Comparison of ENCODE assay signal across 13 cellular contexts in the genomic region with DNA sequence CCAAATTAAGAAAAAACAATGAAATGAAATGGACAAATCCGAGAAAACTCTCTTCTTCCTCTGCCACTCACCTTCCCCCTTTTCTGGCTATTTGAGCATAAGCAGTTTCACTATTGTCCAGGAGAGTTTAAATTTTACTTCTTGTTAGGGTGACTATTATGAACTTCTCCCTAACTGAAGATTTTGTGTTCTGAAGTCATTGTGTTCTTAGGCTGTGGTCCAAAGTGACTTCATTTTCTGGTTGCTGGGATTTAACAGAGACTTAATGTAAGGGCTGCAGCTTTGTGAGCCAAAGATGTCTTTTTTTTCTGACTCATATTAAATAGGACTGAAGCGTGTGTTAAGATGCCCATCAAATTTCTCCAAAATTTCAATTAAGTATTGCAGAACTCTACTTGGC. TPM values are rescaled to one million over a fixed set of nuclear protein-coding genes. Genes with fewer than 3 reads are reported as not detected.
DNase-seq lines count a peak whose midpoint lies in the region; ATAC-seq, FAIRE-seq and TF ChIP-seq lines count a peak whose summit lies in the region.
"Had no signal": no experiment of that assay in that cellular context is flagged by ENCODE, and none has a peak within 500 bp of the region (broad histone marks: within the 10 kb centered on the region; RNA-seq: fewer than 3 reads in every experiment).

No MANE protein-coding gene starts in this region.

- intact Hi-C loops in activated CD8-positive, alpha-beta T cell treated with anti-CD3 and anti-CD28 coated beads for 36 hours (cut with micrococcal nuclease), result no loop called here
- intact Hi-C loops in HepG2 (cut with micrococcal nuclease; ENCODE audit: unreplicated experiment), result no loop called here

- no peaks in the 10 kb centered on the region for H3K4me1 Mint-ChIP-seq in activated CD8-positive, alpha-beta T cell treated with anti-CD3 and anti-CD28 coated beads for 36 hours (ENCODE audit: low read depth)

- TF ChIP-seq POLR2A in suprapubic skin (IDR thresholded peaks at IDR 0.05), result no peak
- TF ChIP-seq POLR2A in HepG2 (IDR thresholded peaks at IDR 0.05; ENCODE audit: insufficient read depth in 1 of 2, low read depth in 2 of 2, low read length in 2 of 2), result no peak

- H3K27me3 Mint-ChIP-seq in activated CD8-positive, alpha-beta T cell treated with anti-CD3 and anti-CD28 coated beads for 36 hours, result no peaks in the 10 kb centered on the region

- H3K79me2 ChIP-seq in HepG2 (ENCODE audit: insufficient read depth, low read length), result no peaks in the 10 kb centered on the region

- DNase-seq in HS-27A (ENCODE audit: low read depth) (peak; percentile 85), T47D (ENCODE audit: low read depth in 1 of 2, low spot score in 1 of 2) (peak; percentile 30 to 45), kidney epithelial cell (ENCODE audit: low read depth) (peak; percentile 90), suprapubic skin (ENCODE audit: low spot score in 2 of 2) (no peak), HepG2 (ENCODE audit: low spot score) (no peak)
- DNase-seq in activated CD8-positive, alpha-beta T cell treated with anti-CD3 and anti-CD28 coated beads for 36 hours, result no peak
- DNase-seq: activated CD4-positive, alpha-beta memory T cell treated with anti-CD3 and anti-CD28 coated beads for 36 hours; caudate nucleus; NCI-H1092; Peyer's patch; stimulated activated naive CD8-positive, alpha-beta T cell treated with anti-CD3 and anti-CD28 coated beads, Interleukin-15, Interleukin-2, amounts not matched to agents 100 U/mL and 50 U/mL, for 24 hours had no signal

- H3K4me2 ChIP-seq in HepG2 (ENCODE audit: low read depth, low read length), result no peak overlapping the region

- no peak for TF ChIP-seq RAD21 in HepG2 (CRISPR knock-in tag; IDR thresholded peaks at IDR 0.05)

- BruUV-seq in HepG2 (replicated peaks; lab: Mats Ljungman, UMichigan), result no TSS peak

- TF ChIP-seq CTCF in kidney epithelial cell (IDR thresholded peaks at IDR 0.05; ENCODE audit: insufficient read depth, low read length, poor library complexity, severe bottlenecking), result no peak
- no peak for TF ChIP-seq CTCF in suprapubic skin (IDR thresholded peaks at IDR 0.05)
- no peak for TF ChIP-seq CTCF in activated CD8-positive, alpha-beta T cell treated with anti-CD3 and anti-CD28 coated beads for 36 hours (IDR thresholded peaks at IDR 0.05)
- TF ChIP-seq CTCF in HepG2 (CRISPR knock-in tag; IDR thresholded peaks at IDR 0.05), result no peak

- no peaks in the 10 kb centered on the region for H3K27me3 ChIP-seq in kidney epithelial cell (ENCODE audit: control insufficient read depth, insufficient read depth, low read length)
- H3K27me3 ChIP-seq in suprapubic skin, result no peaks in the 10 kb centered on the region
- peaks cover 0 to 11% of the 10 kb centered on the region in 2 experiments; a peak in 1 of 5 replicates for H3K27me3 ChIP-seq in HepG2 (ENCODE audit: control insufficient read depth in 1 of 2, insufficient read depth in 2 of 2, low read length in 2 of 2)
- H3K27me3 ChIP-seq: Peyer's patch had no signal

- CTCF ChIA-PET in activated CD8-positive, alpha-beta T cell treated with anti-CD3 and anti-CD28 coated beads for 36 hours (lab: Charles Lee), result interaction anchor here (1.1 kb wide), 1 partner anchor 61 kb away, joined by 3 read pairs; no protein-coding TSS in a partner anchor
- CTCF ChIA-PET in HepG2 (lab: Yijun Ruan, JAX; ENCODE audit: low intra/inter-chr PET ratio, low total read pairs), result no interaction called here

- POLR2A ChIA-PET in activated CD8-positive, alpha-beta T cell treated with anti-CD3 and anti-CD28 coated beads for 36 hours (lab: Charles Lee), result no interaction called here
- POLR2A ChIA-PET in HepG2 (lab: Yijun Ruan, JAX), result no interaction called here

- no peak for TF ChIP-seq EP300 in suprapubic skin (IDR thresholded peaks at IDR 0.05)
- TF ChIP-seq EP300 in HepG2 (IDR thresholded peaks at IDR 0.05; ENCODE audit: low read depth in 2 of 2, low read length in 2 of 2), result no peak
- TF ChIP-seq EP300 in HepG2 (CRISPR knock-in tag; IDR thresholded peaks at IDR 0.05; ENCODE audit: borderline replicate concordance), result no peak

- H3K9me3 ChIP-seq in suprapubic skin, result no peaks in the 10 kb centered on the region
- peaks cover 4% of the 10 kb centered on the region; the same call in 1 of the 2 replicates for H3K9me3 ChIP-seq in HepG2 (ENCODE audit: low read length)

- H3K36me3 Mint-ChIP-seq in activated CD8-positive, alpha-beta T cell treated with anti-CD3 and anti-CD28 coated beads for 36 hours (ENCODE audit: low read depth), result no peaks in the 10 kb centered on the region
- H3K36me3 Mint-ChIP-seq: activated CD4-positive, alpha-beta memory T cell treated with anti-CD3 and anti-CD28 coated beads for 36 hours had no signal

- no peak overlapping the region for H3K27ac Mint-ChIP-seq in activated CD8-positive, alpha-beta T cell treated with anti-CD3 and anti-CD28 coated beads for 36 hours
- H3K27ac Mint-ChIP-seq: activated CD4-positive, alpha-beta memory T cell treated with anti-CD3 and anti-CD28 coated beads for 36 hours had no signal

- no peak for ATAC-seq in activated CD8-positive, alpha-beta T cell treated with anti-CD3 and anti-CD28 coated beads for 36 hours
- no peak for ATAC-seq in HepG2
- no peak for ATAC-seq in HG02852 (IDR thresholded peaks at IDR 0.05; ENCODE audit: unreplicated experiment)
- no peak for ATAC-seq in HG03045 (IDR thresholded peaks at IDR 0.05; ENCODE audit: unreplicated experiment)
- ATAC-seq: stimulated activated naive CD8-positive, alpha-beta T cell treated with anti-CD3 and anti-CD28 coated beads, Interleukin-15, Interleukin-2, amounts not matched to agents 100 U/mL and 50 U/mL, for 24 hours had no signal

- H3K36me3 ChIP-seq in kidney epithelial cell (ENCODE audit: control insufficient read depth, insufficient read depth, low read length), result no peaks in the 10 kb centered on the region
- H3K36me3 ChIP-seq in suprapubic skin, result no peaks in the 10 kb centered on the region
- no peaks in the 10 kb centered on the region for H3K36me3 ChIP-seq in HepG2 (replicated peaks in 1 of 2; ENCODE audit: control insufficient read depth in 1 of 2, insufficient read depth in 2 of 2, low read length in 2 of 2)
- H3K36me3 ChIP-seq: Peyer's patch had no signal

- no peak overlapping the region for H3K4me3 ChIP-seq in kidney epithelial cell (ENCODE audit: low read depth, low read length)
- no peak overlapping the region for H3K4me3 ChIP-seq in suprapubic skin
- H3K4me3 ChIP-seq in HepG2 (replicated peaks in 1 of 3; ENCODE audit: insufficient read depth in 1 of 3, low read depth in 2 of 3, low read length in 3 of 3), result no peak overlapping the region
- H3K4me3 ChIP-seq: Peyer's patch had no signal

- peaks cover 13% of the 10 kb centered on the region for H3K4me1 ChIP-seq in suprapubic skin
- H3K4me1 ChIP-seq in HepG2 (ENCODE audit: insufficient read depth, low read length), result no peaks in the 10 kb centered on the region
- H3K4me1 ChIP-seq: Peyer's patch had no signal

- no peak for FAIRE-seq in HepG2 (lab: Jason Lieb, UNC)

- H3K4me3 Mint-ChIP-seq in activated CD8-positive, alpha-beta T cell treated with anti-CD3 and anti-CD28 coated beads for 36 hours, result no peak overlapping the region
- H3K4me3 Mint-ChIP-seq: activated CD4-positive, alpha-beta memory T cell treated with anti-CD3 and anti-CD28 coated beads for 36 hours had no signal

- peaks cover 6% of the 10 kb centered on the region for H3K9me3 Mint-ChIP-seq in activated CD8-positive, alpha-beta T cell treated with anti-CD3 and anti-CD28 coated beads for 36 hours

- H3K27ac ChIP-seq in suprapubic skin (peak overlapping the region; percentile 35), HepG2 (ENCODE audit: extremely low read length, insufficient read depth, low read length) (no peak overlapping the region)

- H4K20me1 ChIP-seq in HepG2 (ENCODE audit: insufficient read depth, low read length), result no peaks in the 10 kb centered on the region

- H2AFZ ChIP-seq in HepG2 (ENCODE audit: low read length), result no peak overlapping the region

- no peak overlapping the region for H3K9ac ChIP-seq in HepG2 (ENCODE audit: insufficient read depth, low read depth, low read length)

- WGBS in suprapubic skin, result 51% methylated on average over 2 of the region's 2 CpGs
- WGBS in HepG2 (ENCODE audit: low lambda C conversion rate), result 0% methylated on average over 2 of the region's 2 CpGs

- in situ Hi-C loops in T47D (cut with HindIII; ENCODE audit: low pct_unique_long_range_greater_than_20kb, low sequenced_read_pairs), result no loop called here
- in situ Hi-C loops in HepG2 (cut with HindIII; ENCODE audit: extremely low pct_ligation_motif_present, low pct_unique_long_range_greater_than_20kb), result no loop called here

TF ChIP-seq in HepG2, 621 proteins besides CTCF, POLR2A, EP300 and RAD21 (continues in another document):
- TF ChIP-seq RBFOX2 (IDR thresholded peaks at IDR 0.05; ENCODE audit: low read depth, low read length) (no peak), ZNF569 (CRISPR knock-in tag; IDR thresholded peaks at IDR 0.05; ENCODE audit: borderline replicate concordance) (no peak)

RNA-seq across cellular contexts. Expression of a gene that starts 46.5 kb away (rescaled TPM):
- total RNA-seq in kidney epithelial cell (142 and 163 TPM in 2 replicates), suprapubic skin (10 to 100 TPM; 58.3 to 75.3 (median 63.9) TPM), HepG2 (2016; rRNA removed; fragmentation: Illumina TruSeq; extraction: Trizol) (0.07 and 0.17 TPM in 2 replicates)
- total RNA-seq in activated CD8-positive, alpha-beta T cell treated with anti-CD3 and anti-CD28 coated beads for 36 hours, result 1 to 10 TPM; 1.0 to 2.9 TPM
- total RNA-seq in HepG2 (2016; cell fraction: cytosol; rRNA removed; fragmentation: Illumina TruSeq; extraction: Trizol; ENCODE audit: low read depth), result not detected in 2 replicates
- 0.19 and 0.30 TPM in 2 replicates for total RNA-seq in HepG2 (2016; cell fraction: insoluble cytoplasmic fraction; rRNA removed; fragmentation: Illumina TruSeq; extraction: Trizol)
- 0.14 TPM in 1 of 2 replicates, not detected in the other for total RNA-seq in HepG2 (2016; cell fraction: membrane; rRNA removed; fragmentation: Illumina TruSeq; extraction: Trizol)
- total RNA-seq in HepG2 (2016; cell fraction: nucleus; rRNA removed; fragmentation: Illumina TruSeq; extraction: Trizol), result 0.22 and 0.25 TPM in 2 replicates
- polyA plus RNA-seq in HepG2 (2011; rRNA removed), result 0.18 and 0.29 TPM in 2 replicates
- polyA plus RNA-seq in HepG2 (2011; cell fraction: cytosol; rRNA removed), result 0.12 and 0.40 TPM in 2 replicates
- polyA plus RNA-seq in HepG2 (2011; cell fraction: nucleus; rRNA removed), result 0.64 and 1.1 TPM in 2 replicates
- 0.11 and 0.23 TPM in 2 replicates for polyA plus RNA-seq in HepG2 (2012)
- polyA plus RNA-seq in HepG2 (2016; cell fraction: cytosol; fragmentation: Illumina TruSeq; extraction: Trizol; ENCODE audit: low read depth), result not detected in 2 replicates
- 0.14 and 0.49 TPM in 2 replicates for polyA plus RNA-seq in HepG2 (2016; cell fraction: insoluble cytoplasmic fraction; fragmentation: Illumina TruSeq; extraction: Trizol; ENCODE audit: low read depth)
- polyA plus RNA-seq in HepG2 (2016; cell fraction: membrane; fragmentation: Illumina TruSeq; extraction: Trizol; ENCODE audit: low read depth), result 0.03 and 0.05 TPM in 2 replicates
- polyA plus RNA-seq in HepG2 (2016; cell fraction: nucleus; fragmentation: Illumina TruSeq; extraction: Trizol; ENCODE audit: insufficient read depth, low read depth), result not detected in 2 replicates
- polyA minus RNA-seq in HepG2 (2011; rRNA and poly(A)+ RNA removed; ENCODE audit: low replicate concordance), result 1.3 and 8.9 TPM in 2 replicates
- polyA minus RNA-seq in HepG2 (2011; cell fraction: cytosol; rRNA and poly(A)+ RNA removed), result 0.69 TPM in 1 of 2 replicates, not detected in the other
- polyA minus RNA-seq in HepG2 (2011; cell fraction: nucleus; rRNA and poly(A)+ RNA removed), result 0.62 and 2.8 TPM in 2 replicates

Comparison
In these comparisons a context has a peak if more than half of its experiments do, and no peak if none do; other contexts are left out.
1. DNase-seq: peak in HS-27A (single experiment), T47D (2 of 2) and kidney epithelial cell (single experiment); none in suprapubic skin (0 of 2), activated CD8-positive, alpha-beta T cell treated with anti-CD3 and anti-CD28 coated beads for 36 hours (single experiment) and HepG2 (single experiment).
2. RNA of a gene that starts 46.5 kb away (total RNA-seq): 142 to 163 TPM in kidney epithelial cell and 58.3 to 75.3 TPM in suprapubic skin; 1.0 to 2.9 TPM in activated CD8-positive, alpha-beta T cell treated with anti-CD3 and anti-CD28 coated beads for 36 hours and 0.07 to 0.30 TPM in HepG2; every median in the first group is over 10 times any median in the second.